ENCODE assay signal across 8 cellular contexts in the genomic region with DNA sequence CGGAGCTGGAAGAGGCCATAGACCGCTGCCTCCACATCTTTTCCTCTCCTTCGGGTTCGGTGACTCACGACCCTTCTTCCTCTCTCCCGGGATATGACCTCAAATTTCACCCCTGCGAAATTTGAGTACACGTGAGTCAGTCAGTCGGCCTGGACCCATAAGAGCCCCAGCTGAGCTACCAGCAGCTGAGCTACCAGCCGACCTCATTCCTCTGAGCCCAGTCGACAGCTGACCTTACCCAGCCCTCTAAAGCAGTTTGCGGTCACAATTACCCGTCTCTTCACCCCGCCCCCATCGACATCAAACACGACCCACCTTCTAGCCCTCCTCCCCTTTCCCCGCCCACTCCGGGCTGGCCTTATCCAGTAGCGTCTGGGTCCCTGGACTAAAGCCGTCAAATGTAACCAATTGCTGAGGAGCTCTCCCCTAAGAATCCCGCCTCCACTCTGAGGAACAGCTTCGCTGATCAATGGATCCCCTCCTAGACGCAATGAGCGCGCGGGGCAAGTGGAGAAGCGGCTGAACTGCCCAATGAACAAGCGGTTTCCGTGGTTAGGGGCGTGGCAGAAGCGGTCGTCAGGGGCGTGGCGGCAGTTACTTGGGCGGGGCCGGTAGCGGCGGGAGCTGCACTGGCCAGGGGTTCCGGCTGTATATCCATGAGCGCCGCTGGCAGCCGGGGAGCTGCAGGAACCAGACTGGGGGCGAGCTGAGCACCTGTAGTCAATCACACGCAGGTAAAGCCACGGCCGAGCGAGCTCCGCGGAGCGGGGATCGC. TPM values are rescaled to one million over a fixed set of nuclear protein-coding genes. Genes with fewer than 3 reads are reported as not detected.
DNase-seq lines count a peak whose midpoint lies in the region; ATAC-seq, FAIRE-seq and TF ChIP-seq lines count a peak whose summit lies in the region.

A gene with protein sequence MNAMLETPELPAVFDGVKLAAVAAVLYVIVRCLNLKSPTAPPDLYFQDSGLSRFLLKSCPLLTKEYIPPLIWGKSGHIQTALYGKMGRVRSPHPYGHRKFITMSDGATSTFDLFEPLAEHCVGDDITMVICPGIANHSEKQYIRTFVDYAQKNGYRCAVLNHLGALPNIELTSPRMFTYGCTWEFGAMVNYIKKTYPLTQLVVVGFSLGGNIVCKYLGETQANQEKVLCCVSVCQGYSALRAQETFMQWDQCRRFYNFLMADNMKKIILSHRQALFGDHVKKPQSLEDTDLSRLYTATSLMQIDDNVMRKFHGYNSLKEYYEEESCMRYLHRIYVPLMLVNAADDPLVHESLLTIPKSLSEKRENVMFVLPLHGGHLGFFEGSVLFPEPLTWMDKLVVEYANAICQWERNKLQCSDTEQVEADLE (plus strand): TSS at position 627 of the 775 bp plus-strand sequence. CDS start 27,872 bp downstream, outside the sequence.

- no peaks in the 10 kb centered on the region for H3K9me3 ChIP-seq in T-helper 17 cell (ENCODE audit: control insufficient read depth, low read length, poor library complexity, severe bottlenecking)
- H3K9me3 ChIP-seq in left ventricle myocardium inferior (replicated peaks): no peaks in the 10 kb centered on the region
- no peaks in the 10 kb centered on the region for H3K9me3 ChIP-seq in psoas muscle

- H3K27me3 Mint-ChIP-seq in T-helper 17 cell: no peaks in the 10 kb centered on the region

- H3K36me3 Mint-ChIP-seq in T-helper 17 cell (ENCODE audit: low read depth): no peaks in the 10 kb centered on the region

- H3K36me3 ChIP-seq in left ventricle myocardium inferior (no peaks in the 10 kb centered on the region), psoas muscle (ENCODE audit: insufficient read depth in 1 of 2, low read depth in 1 of 2) (peaks cover 0 to 7% of the 10 kb centered on the region in 2 donors)

- WGBS in psoas muscle, 3 donors: 0 to 1% (median 0%) methylated on average over 50 to 51 of the region's 51 CpGs

- peaks cover 62% of the 10 kb centered on the region for H3K4me1 ChIP-seq in left ventricle myocardium inferior
- peaks cover 65% of the 10 kb centered on the region for H3K4me1 ChIP-seq in psoas muscle

- peak; percentile 74 for FAIRE-seq in urothelium cell line (lab: Jason Lieb, UNC)

- H3K4me1 Mint-ChIP-seq in T-helper 17 cell: peaks cover 35% of the 10 kb centered on the region

- DNase-seq in NCI-H1694 treated with DMSO at 0.1 percent for 48 hours (lab: John Stamatoyannopoulos, UW) (peak; percentile 98), T-helper 17 cell (peak; percentile 90 to 95 (median 94)), amygdala (lab: John Stamatoyannopoulos, UW) (peak; percentile 54 to 100 (median 99)), left ventricle myocardium inferior (peak; percentile 99), psoas muscle (peak; percentile 99), urothelium cell line (ENCODE audit: low spot score) (peak; percentile 97)

- ATAC-seq in HG02885 (IDR thresholded peaks at IDR 0.05; ENCODE audit: poor library complexity, unreplicated experiment) (peak; percentile 96), T-helper 17 cell (peak; percentile 97), psoas muscle (peak; percentile 84 to 86 (median 85))

- no peak for TF ChIP-seq CTCF in left ventricle myocardium inferior (IDR thresholded peaks at IDR 0.05; ENCODE audit: borderline replicate concordance)
- TF ChIP-seq CTCF in psoas muscle (IDR thresholded peaks at IDR 0.05): no peak

- no peaks in the 10 kb centered on the region for H3K27me3 ChIP-seq in left ventricle myocardium inferior (ENCODE audit: low read depth)
- H3K27me3 ChIP-seq in psoas muscle (ENCODE audit: insufficient read depth in 3 of 3, low read length in 2 of 3): no peaks in the 10 kb centered on the region

- H3K27ac ChIP-seq in left ventricle myocardium inferior (replicated peaks) (peak within 1 kb of the TSS; percentile 95), psoas muscle (peak within 1 kb of the TSS; percentile 98)

- intact Hi-C loops in left ventricle myocardium inferior (cut with micrococcal nuclease): no loop called here
- intact Hi-C loops in psoas muscle (cut with DNase I): loop anchor here in 1 of 2 donors (5.0 kb wide), 2 partner anchors 79 to 176 kb away; a partner anchor contains a TSS

- no peak within 1 kb of the TSS for H3K27ac Mint-ChIP-seq in T-helper 17 cell

- H3K4me3 ChIP-seq in left ventricle myocardium inferior: peak within 1 kb of the TSS; percentile 94
- peak within 1 kb of the TSS; percentile 97 for H3K4me3 ChIP-seq in psoas muscle

- TF ChIP-seq POLR2A in GM15510 (IDR thresholded peaks at IDR 0.05; ENCODE audit: borderline replicate concordance, extremely low read depth, insufficient read length): peak; percentile 53

- H3K4me3 Mint-ChIP-seq in T-helper 17 cell: no peak within 1 kb of the TSS

RNA-seq across cellular contexts. Expression of the gene that starts here (rescaled TPM):
- total RNA-seq in T-helper 17 cell: 10 to 100 TPM; 55.6 to 58.2 TPM
- total RNA-seq in left ventricle myocardium inferior: 68.2 TPM
- total RNA-seq in psoas muscle: 100 to 1,000 TPM in 3 of 4 donors, 10 to 100 TPM in 1; 66.1 to 215 (median 157) TPM
- polyA plus RNA-seq in psoas muscle: 10 to 100 TPM; 10.8 to 30.9 (median 26.7) TPM

Comparison
In these comparisons a context has a peak if more than half of its experiments do, and no peak if none do; other contexts are left out.
1. Peak in every context shown above with its lines: DNase-seq, ATAC-seq, H3K4me3 ChIP-seq and H3K27ac ChIP-seq.